ENCODE assay signal across 12 cellular contexts in genomic region chr1:223711173-223711572, GRCh38. TPM values are rescaled to one million over a fixed set of nuclear protein-coding genes. Genes with fewer than 3 reads are reported as not detected.
DNase-seq lines count a peak whose midpoint lies in the region; ATAC-seq lines count a peak whose summit lies in the region.
"Had no signal": no experiment of that assay in that cellular context is flagged by ENCODE, and none has a peak within 500 bp of the region (broad histone marks: within the 10 kb centered on the region; RNA-seq: fewer than 3 reads in every experiment).

No MANE protein-coding gene starts in this region.

- H4K91ac ChIP-seq in neuronal stem cell (ENCODE audit: low read depth, low read length, poor library complexity) = no peak overlapping the region

- no peaks in the 10 kb centered on the region for H3K27me3 Mint-ChIP-seq in central memory CD8-positive, alpha-beta T cell
- peaks cover 0 to 8% (median 0%) of the 10 kb centered on the region in 5 donors for H3K27me3 Mint-ChIP-seq in naive thymus-derived CD4-positive, alpha-beta T cell

- WGBS in neuronal stem cell (ENCODE audit: extremely low coverage in 2 of 2, insufficient read length in 2 of 2, insufficient replicate concordance in 1 of 2), 2 donors = no CpG with 5 or more reads among the region's 1 CpG

- no peak overlapping the region for H2AK5ac ChIP-seq in neuronal stem cell (ENCODE audit: low read depth, low read length)

- no peak overlapping the region for H3K9ac ChIP-seq in neuronal stem cell (ENCODE audit: low read depth, low read length, poor library complexity)

- no peak overlapping the region for H3K14ac ChIP-seq in neuronal stem cell (ENCODE audit: low read length)

- H2BK12ac ChIP-seq in neuronal stem cell (ENCODE audit: low read length) = no peak overlapping the region

- H3K27ac Mint-ChIP-seq in central memory CD8-positive, alpha-beta T cell (ENCODE audit: low read depth) = no peak overlapping the region
- H3K27ac Mint-ChIP-seq in naive thymus-derived CD4-positive, alpha-beta T cell = peak overlapping the region in 7 of 9 donors; percentile 35 to 90 (median 81)

- no peaks in the 10 kb centered on the region for H3K27me3 ChIP-seq in naive thymus-derived CD4-positive, alpha-beta T cell (ENCODE audit: control insufficient read depth in 2 of 2, insufficient read depth in 2 of 2, low read length in 2 of 2)
- no peaks in the 10 kb centered on the region for H3K27me3 ChIP-seq in neuronal stem cell (ENCODE audit: control insufficient read depth in 3 of 3, insufficient read depth in 3 of 3, low read depth in 1 of 3, low read length in 3 of 3)

- no peak for ATAC-seq in central memory CD8-positive, alpha-beta T cell (replicated peaks; ENCODE audit: extremely low read depth, poor library complexity, severe bottlenecking)
- ATAC-seq in naive thymus-derived CD4-positive, alpha-beta T cell = no peak
- ATAC-seq: left ventricle myocardium superior had no signal

- no peaks in the 10 kb centered on the region for H3K36me3 ChIP-seq in naive thymus-derived CD4-positive, alpha-beta T cell (ENCODE audit: control insufficient read depth in 2 of 3, insufficient read depth in 3 of 3, low read length in 3 of 3)
- peaks cover 0 to 17% of the 10 kb centered on the region in 2 donors for H3K36me3 ChIP-seq in neuronal stem cell (replicated peaks in 1 of 2; ENCODE audit: control insufficient read depth in 2 of 2, insufficient read depth in 2 of 2, low read length in 2 of 2)

- H3K4me1 ChIP-seq in naive thymus-derived CD4-positive, alpha-beta T cell (ENCODE audit: control insufficient read depth in 2 of 2, insufficient read depth in 2 of 2, low read length in 2 of 2) = peaks cover 39 to 42% of the 10 kb centered on the region in 2 donors
- H3K4me1 ChIP-seq in neuronal stem cell (ENCODE audit: control insufficient read depth in 2 of 2, insufficient read depth in 1 of 2, low read depth in 1 of 2, low read length in 2 of 2) = peaks cover 13 to 14% of the 10 kb centered on the region in 2 donors

- peak overlapping the region; percentile 62 for H3K4me3 Mint-ChIP-seq in central memory CD8-positive, alpha-beta T cell
- peak overlapping the region in 9 of 10 donors; percentile 70 to 90 (median 77) for H3K4me3 Mint-ChIP-seq in naive thymus-derived CD4-positive, alpha-beta T cell

- POLR2A ChIA-PET in naive thymus-derived CD4-positive, alpha-beta T cell (lab: Charles Lee) = interaction anchor here (0.8 to 1.0 kb wide), 3 partner anchors 13 to 133 kb away, joined by 3 to 4 read pairs (median 3); no protein-coding TSS in a partner anchor

- no peaks in the 10 kb centered on the region for H3K79me1 ChIP-seq in neuronal stem cell (ENCODE audit: low read depth, low read length)

- no peak overlapping the region for H3K23ac ChIP-seq in neuronal stem cell (ENCODE audit: low read depth, low read length, poor library complexity)

- H3K27ac ChIP-seq in naive thymus-derived CD4-positive, alpha-beta T cell (ENCODE audit: low read depth, low read length) = no peak overlapping the region
- no peak overlapping the region for H3K27ac ChIP-seq in neuronal stem cell (replicated peaks; ENCODE audit: low read length)

- no peak overlapping the region for H3K4me3 ChIP-seq in naive thymus-derived CD4-positive, alpha-beta T cell (ENCODE audit: low read length)
- H3K4me3 ChIP-seq in neuronal stem cell (ENCODE audit: low read length in 2 of 2) = no peak overlapping the region

- DNase-seq in NCI-H146 (lab: John Stamatoyannopoulos, UW) = peak; percentile 17
- DNase-seq in NCI-H146 treated with DMSO at 0.1 percent for 48 hours (lab: John Stamatoyannopoulos, UW; ENCODE audit: unreplicated experiment) = no peak
- peak; percentile 28 for DNase-seq in LoVo (ENCODE audit: low spot score)
- no peak for DNase-seq in central memory CD8-positive, alpha-beta T cell (ENCODE audit: low spot score in 2 of 2)
- DNase-seq in naive thymus-derived CD4-positive, alpha-beta T cell = no peak
- DNase-seq in neuronal stem cell (ENCODE audit: low spot score) = no peak
- no peak for DNase-seq in NOMO-1 (lab: John Stamatoyannopoulos, UW; ENCODE audit: unreplicated experiment in 2 of 2)
- DNase-seq in NCI-H1417 (lab: John Stamatoyannopoulos, UW) = no peak
- DNase-seq: ACHN; left ventricle myocardium superior; NCI-H526 treated with DMSO at 0.1 percent for 48 hours; stimulated activated CD8-positive, alpha-beta memory T cell treated with anti-CD3 and anti-CD28 coated beads, Interleukin-4, amount 100 ng/mL, for 48 hours had no signal

- H3K36me3 Mint-ChIP-seq in central memory CD8-positive, alpha-beta T cell (ENCODE audit: insufficient read depth) = peaks cover 11% of the 10 kb centered on the region
- peaks cover 0 to 19% (median 0%) of the 10 kb centered on the region in 5 donors for H3K36me3 Mint-ChIP-seq in naive thymus-derived CD4-positive, alpha-beta T cell

- no peaks in the 10 kb centered on the region for H3K9me3 Mint-ChIP-seq in central memory CD8-positive, alpha-beta T cell
- no peaks in the 10 kb centered on the region for H3K9me3 Mint-ChIP-seq in naive thymus-derived CD4-positive, alpha-beta T cell

- no peak overlapping the region for H2BK15ac ChIP-seq in neuronal stem cell (ENCODE audit: low read length)

- H3K4me1 Mint-ChIP-seq in central memory CD8-positive, alpha-beta T cell = peaks cover 49% of the 10 kb centered on the region
- peaks cover 41 to 64% (median 51%) of the 10 kb centered on the region in 7 donors for H3K4me1 Mint-ChIP-seq in naive thymus-derived CD4-positive, alpha-beta T cell

- H3K4ac ChIP-seq in neuronal stem cell (ENCODE audit: low read length) = no peak overlapping the region

- H2BK5ac ChIP-seq in neuronal stem cell (ENCODE audit: low read length) = no peak overlapping the region

- intact Hi-C loops in naive thymus-derived CD4-positive, alpha-beta T cell (cut with micrococcal nuclease) = loop anchor here (5.0 to 10.0 kb wide), 5 partner anchors 136 to 1966 kb away; partner anchors contain the start of genes NVL (in 2 of the 2), DEGS1 (in 1 of the 2), DUSP10 (in 1 of the 2) and TP53BP2 (in 1 of the 2)

- H3K4me2 ChIP-seq in neuronal stem cell (ENCODE audit: insufficient read depth, low read length, poor library complexity, severe bottlenecking) = no peak overlapping the region

- CTCF ChIA-PET in naive thymus-derived CD4-positive, alpha-beta T cell (lab: Charles Lee) = interaction anchor here (0.8 to 4.5 kb wide), 5 partner anchors 13 to 578 kb away, joined by 3 to 39 read pairs (median 5); no protein-coding TSS in a partner anchor

- H2AFZ ChIP-seq in neuronal stem cell (ENCODE audit: low read length) = no peak overlapping the region

- no peak overlapping the region for H2BK120ac ChIP-seq in neuronal stem cell (ENCODE audit: low read depth, low read length)

- H3K9me3 ChIP-seq in naive thymus-derived CD4-positive, alpha-beta T cell (ENCODE audit: control insufficient read depth in 2 of 3, low read length in 3 of 3) = no peaks in the 10 kb centered on the region
- H3K9me3 ChIP-seq in neuronal stem cell (replicated peaks in 1 of 2; ENCODE audit: control insufficient read depth in 2 of 2, insufficient read depth in 1 of 2, low read depth in 1 of 2, low read length in 2 of 2) = no peaks in the 10 kb centered on the region

- H3K18ac ChIP-seq in neuronal stem cell (ENCODE audit: low read length) = no peak overlapping the region

- no peak overlapping the region for H4K8ac ChIP-seq in neuronal stem cell (ENCODE audit: low read depth, low read length)

RNA-seq across cellular contexts. Expression of gene CAPN2, which starts 1.2 kb away (rescaled TPM):
- total RNA-seq in naive thymus-derived CD4-positive, alpha-beta T cell = 100 to 1,000 TPM in 3 of 5 experiments, 10 to 100 TPM in 2; 86.1 to 195 (median 117) TPM
- 10 to 100 TPM; 57.6 to 96.2 TPM for polyA plus RNA-seq in naive thymus-derived CD4-positive, alpha-beta T cell
- 50.4 TPM for polyA plus RNA-seq in neuronal stem cell (2013, experiment 1 of 2)
- polyA plus RNA-seq in neuronal stem cell (2013, experiment 2 of 2) = 50.8 TPM

RNA-seq across cellular contexts. Expression of gene CAPN8, which starts 45.7 kb away (rescaled TPM):
- 1 to 10 TPM in 1 of 5 experiments, under 1 TPM in 1, not detected in 3; 0.21 to 1.2 TPM for total RNA-seq in naive thymus-derived CD4-positive, alpha-beta T cell
- polyA plus RNA-seq in naive thymus-derived CD4-positive, alpha-beta T cell = not detected
- 0.21 TPM for polyA plus RNA-seq in neuronal stem cell (2013, experiment 1 of 2)
- polyA plus RNA-seq in neuronal stem cell (2013, experiment 2 of 2) = 0.10 TPM
- total RNA-seq: left ventricle myocardium superior had no signal

Comparison
In these comparisons a context has a peak if more than half of its experiments do, and no peak if none do; other contexts are left out.
1. DNase-seq: peak in NCI-H146 (single experiment) and LoVo (single experiment); none in NCI-H146 treated with DMSO at 0.1 percent for 48 hours (single experiment), central memory CD8-positive, alpha-beta T cell (0 of 2), naive thymus-derived CD4-positive, alpha-beta T cell (0 of 9), neuronal stem cell (single experiment), NOMO-1 (0 of 2) and NCI-H1417 (0 of 3).